Comparison of ENCODE assay signal across 14 cellular contexts in the genomic region with DNA sequence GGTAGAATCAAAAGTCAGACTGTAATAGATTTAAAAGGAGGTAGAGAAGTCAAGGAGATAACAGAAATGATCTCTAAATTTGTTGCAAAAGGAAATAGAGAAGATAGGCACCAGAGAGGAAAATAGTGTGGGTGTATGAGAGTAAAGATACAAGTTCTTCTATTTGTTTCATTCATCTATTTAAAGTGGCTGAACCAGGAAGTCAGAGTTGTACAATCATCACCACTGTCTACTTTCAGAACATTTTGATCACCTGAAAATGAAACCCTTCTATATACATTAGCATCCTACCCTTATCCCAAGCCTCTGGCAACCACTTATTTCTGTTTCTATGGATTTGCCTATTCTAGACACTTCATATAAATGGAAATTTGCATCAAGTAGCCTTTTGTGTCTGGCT. TPM values are rescaled to one million over a fixed set of nuclear protein-coding genes. Genes with fewer than 3 reads are reported as not detected.
DNase-seq lines count a peak whose midpoint lies in the region; ATAC-seq, FAIRE-seq and TF ChIP-seq lines count a peak whose summit lies in the region.
"Had no signal": no experiment of that assay in that cellular context is flagged by ENCODE, and none has a peak within 500 bp of the region (broad histone marks: within the 10 kb centered on the region; RNA-seq: fewer than 3 reads in every experiment).

No MANE protein-coding gene starts in this region.

- BruUV-seq in GM12878 (replicated peaks; lab: Mats Ljungman, UMichigan), result no TSS peak

- SMC1A ChIA-PET in GM12878 (lab: Charles Lee; ENCODE audit: uncharacterized antibody, unreplicated experiment), result no interaction called here

- in situ Hi-C loops in GM12878 (cut with MboI), result no loop called here

- no peak for TF ChIP-seq EP300 in GM12878 (IDR thresholded peaks at IDR 0.05; ENCODE audit: borderline replicate concordance in 1 of 2, control insufficient read depth in 1 of 2, low read depth in 2 of 2, low read length in 2 of 2)

- H4K20me1 ChIP-seq in GM12878 (ENCODE audit: control insufficient read depth, insufficient read depth), result no peaks in the 10 kb centered on the region

- FAIRE-seq in GM12878 (lab: Jason Lieb, UNC), result no peak

- H3K27me3 ChIP-seq in GM12878 (replicated peaks in 1 of 2; ENCODE audit: control insufficient read depth in 2 of 2, insufficient read depth in 2 of 2, low read length in 1 of 2), result no peaks in the 10 kb centered on the region
- H3K27me3 ChIP-seq: ascending aorta, right atrium auricular region had no signal

- no peak overlapping the region for H3K4me3 ChIP-seq in GM12878
- H3K4me3 ChIP-seq: ascending aorta, right atrium auricular region had no signal

- POLR2A ChIA-PET in GM10248 (lab: Yijun Ruan, JAX), result no interaction called here
- POLR2A ChIA-PET in GM12878 (lab: Charles Lee), result interaction anchor here (1.2 kb wide), 1 partner anchor 12 kb away, joined by 4 read pairs; no protein-coding TSS in a partner anchor

- H3K9ac ChIP-seq in GM12878 (ENCODE audit: control insufficient read depth, insufficient read depth, low read length), result no peak overlapping the region

- TF ChIP-seq RAD21 in GM12878 (IDR thresholded peaks at IDR 0.05; ENCODE audit: insufficient read depth, low read depth, low read length), result no peak

- RAD21 ChIA-PET in GM12878 (lab: Charles Lee; ENCODE audit: unreplicated experiment), result no interaction called here

- TF ChIP-seq POLR2A in GM12878 (IDR thresholded peaks at IDR 0.05; ENCODE audit: low read depth, low read length), result no peak

- no peak overlapping the region; the same call in 1 of the 2 replicates for H3K27ac ChIP-seq in GM12878 (ENCODE audit: control insufficient read depth, insufficient read depth)
- H3K27ac ChIP-seq: ascending aorta, right atrium auricular region had no signal

- peaks cover 29% of the 10 kb centered on the region for H3K4me1 ChIP-seq in GM12878 (ENCODE audit: control insufficient read depth, insufficient read depth, low read length)

- CTCF ChIA-PET in GM10248 (lab: Yijun Ruan, JAX) (no interaction called here), GM12878 (lab: Yijun Ruan, JAX) (no interaction called here)

- no peak overlapping the region for H3K4me2 ChIP-seq in GM12878 (ENCODE audit: control insufficient read depth, insufficient read depth)

- peak; percentile 20 for DNase-seq in GM10248 (ENCODE audit: extremely low spot score)
- DNase-seq in GM12878 (ENCODE audit: low read depth, low spot score), result no peak
- no peak for DNase-seq in cardiac septum (ENCODE audit: low spot score)
- DNase-seq in NCI-H1105 treated with DMSO at 0.1 percent for 48 hours (lab: John Stamatoyannopoulos, UW), result no peak
- no peak for DNase-seq in NCI-H748 treated with DMSO at 0.1 percent for 48 hours (lab: John Stamatoyannopoulos, UW)
- DNase-seq: DMS79 treated with DMSO at 0.1 percent for 48 hours; SIG-M5; stimulated activated CD4-positive, alpha-beta T cell treated with anti-CD3 and anti-CD28 coated beads, Interleukin-2, amount 100 ng/mL, for 24 hours; stimulated activated CD8-positive, alpha-beta memory T cell treated with anti-CD3 and anti-CD28 coated beads, Interleukin-4, amount 100 ng/mL, for 48 hours had no signal

- TF ChIP-seq CTCF in GM10248 (IDR thresholded peaks at IDR 0.05; ENCODE audit: control extremely low read depth, extremely low read depth, low read depth, missing control alignments) (no peak), GM12878 (IDR thresholded peaks at IDR 0.05 in 2 of 3, conservative IDR thresholded peaks at IDR 0.05 in 1 of 3; ENCODE audit: control insufficient read depth in 2 of 3, extremely low read depth in 1 of 3, insufficient read depth in 1 of 3, low read depth in 3 of 3, low read length in 3 of 3) (no peak)

- no peak overlapping the region for H2AFZ ChIP-seq in GM12878 (ENCODE audit: control insufficient read depth, low read depth, low read length)

- peaks cover 51% of the 10 kb centered on the region for H3K79me2 ChIP-seq in GM12878 (ENCODE audit: control insufficient read depth, insufficient read depth, low read length)

- H3K36me3 ChIP-seq in GM12878 (ENCODE audit: control insufficient read depth in 2 of 2, insufficient read depth in 2 of 2, low read length in 1 of 2), result peaks cover 0 to 13% of the 10 kb centered on the region in 2 experiments; a peak in 1 of 4 replicates
- H3K36me3 ChIP-seq: ascending aorta, right atrium auricular region had no signal

- H3K9me3 ChIP-seq in GM12878 (replicated peaks; ENCODE audit: control insufficient read depth, insufficient read depth, low read length), result peaks cover 8% of the 10 kb centered on the region
- H3K9me3 ChIP-seq: ascending aorta, right atrium auricular region had no signal

- peak; percentile 42 for ATAC-seq in GM18519 (IDR thresholded peaks at IDR 0.05; ENCODE audit: low FRiP score, unreplicated experiment)
- ATAC-seq in HG02973 (IDR thresholded peaks at IDR 0.05; ENCODE audit: unreplicated experiment), result peak; percentile 58
- ATAC-seq in GM12878, result peak; percentile 23; the same call in 1 of the 3 replicates
- ATAC-seq: HCT116 had no signal

- intact Hi-C loops in GM12878 (cut with micrococcal nuclease; ENCODE audit: unreplicated experiment), result no loop called here
- intact Hi-C loops in cardiac septum (cut with DNase I), result no loop called here

TF ChIP-seq in GM12878, 131 proteins besides CTCF, POLR2A, EP300 and RAD21:
- TF ChIP-seq CBX3 (IDR thresholded peaks at IDR 0.05; ENCODE audit: borderline replicate concordance, low read depth), result no peak
- TF ChIP-seq PAX8 (IDR thresholded peaks at IDR 0.05), result no peak
- TF ChIP-seq NFIC (IDR thresholded peaks at IDR 0.05; ENCODE audit: low read depth, low read length), result 0 out of 2 replicates have a peak, but pooled peaks have one; percentile 13
- no peak for TF ChIP-seq HCFC1 (IDR thresholded peaks at IDR 0.05; ENCODE audit: low read length)
- no peak for TF ChIP-seq BCL11A (IDR thresholded peaks at IDR 0.05; ENCODE audit: low read depth, low read length)

RNA-seq across cellular contexts. Expression of a gene that starts 36.7 kb away (rescaled TPM):
- total RNA-seq in GM12878 (2013; cell fraction: nucleolus; rRNA removed), result 142 and 145 TPM in 2 replicates
- total RNA-seq in GM12878 (2014; rRNA removed), result 37.8 and 44.4 TPM in 2 replicates
- total RNA-seq in GM12878 (2014; rRNA removed; fragmentation: Illumina TruSeq; extraction: Trizol), result 57.7 and 59.3 TPM in 2 replicates
- 45.4 and 45.7 TPM in 2 replicates for total RNA-seq in GM12878 (2021)
- 8.1 TPM for polyA plus RNA-seq in GM12878 (2011; ENCODE audit: low read depth)
- polyA plus RNA-seq in GM12878 (2011; rRNA removed), result 34.1 and 46.8 TPM in 2 replicates
- 12.9 and 14.5 TPM in 2 replicates for polyA plus RNA-seq in GM12878 (2011; cell fraction: cytosol; rRNA removed)
- 24.4 and 27.8 TPM in 2 replicates for polyA plus RNA-seq in GM12878 (2011; cell fraction: nucleus; rRNA removed)
- 12.7 and 19.8 TPM in 2 replicates for polyA plus RNA-seq in GM12878 (2012)
- 38.6 and 48.2 TPM in 2 replicates for polyA plus RNA-seq in GM12878 (2014; fragmentation: Illumina TruSeq; extraction: Trizol)
- polyA plus RNA-seq in GM12878 (2014; fragmentation: Nextera tagmentation; extraction: Ambion mirVana), result 10 to 100 TPM in 1 of 2 experiments, 1 to 10 TPM in 1; 7.2 to 10.4 TPM
- 22.1 and 27.6 TPM in 2 replicates for polyA plus RNA-seq in GM12878 (2014; rRNA removed)
- 10 to 100 TPM; 18.9 to 20.3 TPM for polyA plus RNA-seq in GM12878 (2016; fragmentation: Nextera tagmentation; extraction: Ambion mirVana)
- polyA minus RNA-seq in GM12878 (2011; rRNA and poly(A)+ RNA removed), result 74.9 and 118 TPM in 2 replicates
- 21.0 and 25.7 TPM in 2 replicates for polyA minus RNA-seq in GM12878 (2011; cell fraction: cytosol; rRNA and poly(A)+ RNA removed)
- polyA minus RNA-seq in GM12878 (2011; cell fraction: nucleus; rRNA and poly(A)+ RNA removed), result 66.0 and 100 TPM in 2 replicates
- 32.9 TPM for total RNA-seq in cardiac septum
